In the genomic region with DNA sequence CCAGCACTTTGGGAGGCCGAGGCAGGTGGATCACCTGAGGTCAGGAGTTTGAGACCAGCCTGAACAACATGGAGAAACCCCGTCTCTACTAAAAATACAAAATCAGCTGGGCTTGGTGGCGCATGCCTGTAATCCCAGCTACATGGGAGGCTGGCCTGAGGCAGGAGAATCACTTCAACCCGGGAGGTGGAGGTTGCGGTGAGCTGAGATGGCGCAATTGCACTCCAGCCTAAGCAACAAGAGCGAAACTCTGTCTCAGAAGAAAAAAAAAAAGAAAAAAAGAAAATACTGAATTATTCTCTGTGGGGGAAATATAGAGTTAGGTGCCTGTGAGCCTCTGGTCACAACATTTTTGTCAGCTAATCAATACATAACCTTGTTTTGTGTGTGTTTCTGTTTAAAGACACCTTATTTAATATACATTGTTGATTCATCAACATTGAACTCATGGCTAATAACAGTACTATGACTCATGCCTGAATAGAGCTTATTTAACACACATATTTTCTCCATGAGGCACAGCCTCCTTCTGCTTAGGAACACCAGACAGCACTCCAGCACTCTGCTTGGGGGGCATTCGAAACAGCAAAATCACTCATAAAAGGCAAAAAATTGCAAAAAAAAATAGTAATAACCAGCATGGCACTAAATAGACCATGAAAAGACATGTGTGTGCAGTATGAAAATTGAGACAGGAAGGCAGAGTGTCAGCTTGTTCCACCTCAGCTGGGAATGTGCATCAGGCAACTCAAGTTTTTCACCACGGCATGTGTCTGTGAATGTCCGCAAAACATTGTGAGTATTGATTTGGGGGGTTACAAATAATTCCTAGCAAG, we compare ENCODE assay signal across 1 cellular context.
A peak's percentile ranks its signal among the peaks of the same experiment; 100 is the strongest.
TF ChIP-seq lines count a peak whose summit lies in the region.

IL31RA (plus strand) TSS at position 519 of the 836 bp plus-strand sequence; CDS start at position 733, 214 bp downstream.

TF ChIP-seq in K562, 482 proteins besides CTCF, POLR2A, EP300 and RAD21:
- TF ChIP-seq CEBPG (CRISPR knock-in tag; IDR thresholded peaks at IDR 0.05) (no peak), CEBPG (tag; conservative IDR thresholded peaks at IDR 0.05 in 1 of 2, IDR thresholded peaks at IDR 0.05 in 1 of 2) (peak; percentile 45 to 69; a peak in 3 of 4 replicates), FOSL1 (tag; conservative IDR thresholded peaks at IDR 0.05) (peak; percentile 62), SP2 (IDR thresholded peaks at IDR 0.05; ENCODE audit: extremely low read depth, low read depth, low read length, poor library complexity, severe bottlenecking) (no peak), ILK (tag; IDR thresholded peaks at IDR 0.05; ENCODE audit: borderline replicate concordance, low read depth) (no peak), ATF3 (IDR thresholded peaks at IDR 0.05) (peak; percentile 32; the same call in 1 of the 2 replicates), ATF3 (CRISPR knock-in tag; conservative IDR thresholded peaks at IDR 0.05) (no peak), ZNF445 (CRISPR knock-in tag; IDR thresholded peaks at IDR 0.05; ENCODE audit: low read depth) (no peak), ZNF511 (CRISPR knock-in tag; IDR thresholded peaks at IDR 0.05) (no peak)
